10 cellular contexts compared by ENCODE assay signal in the genomic region with DNA sequence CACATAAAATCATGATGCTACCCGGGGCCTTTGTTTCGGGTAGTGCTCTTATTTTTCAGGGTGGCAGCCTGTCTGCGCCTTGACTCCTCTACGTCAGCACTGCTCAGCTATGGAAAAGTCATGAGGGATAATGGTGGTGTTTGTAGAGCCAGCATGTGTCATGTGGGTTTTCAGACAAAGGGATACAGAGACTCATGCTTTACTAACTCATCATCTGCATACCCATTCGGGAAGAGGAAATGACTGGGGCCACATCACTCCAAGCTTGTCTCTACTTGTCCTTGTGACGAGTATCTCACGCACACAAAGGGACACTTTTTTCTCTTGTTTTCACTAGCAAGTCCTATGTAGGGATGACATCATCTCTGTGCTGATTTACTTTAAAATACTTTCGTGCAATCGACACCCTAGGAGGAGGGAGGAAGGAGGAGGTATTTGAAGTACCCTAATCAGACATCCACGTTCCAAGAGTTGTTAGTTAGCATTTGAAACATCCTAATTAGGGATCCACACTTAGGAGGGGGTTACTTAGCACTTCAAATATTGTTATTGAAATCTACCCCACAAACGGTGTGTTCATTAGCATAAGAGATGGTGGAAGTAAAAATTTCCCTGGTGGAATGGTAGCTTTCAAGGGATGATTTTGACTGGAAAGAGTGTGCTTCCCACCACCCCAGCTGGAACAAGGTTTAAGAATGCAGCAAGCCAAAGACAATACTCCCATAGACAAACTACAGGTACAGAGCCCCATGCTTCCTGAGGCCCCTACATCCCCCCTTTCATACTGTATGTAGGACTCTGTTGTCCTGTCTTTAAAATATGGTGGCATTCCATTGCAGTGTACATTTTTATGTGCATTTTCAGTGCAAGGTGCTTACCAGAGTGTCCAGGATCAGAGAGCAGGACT. TPM values are rescaled to one million over a fixed set of nuclear protein-coding genes. Genes with fewer than 3 reads are reported as not detected.
DNase-seq lines count a peak whose midpoint lies in the region; ATAC-seq and TF ChIP-seq lines count a peak whose summit lies in the region.
"Had no signal": no experiment of that assay in that cellular context is flagged by ENCODE, and none has a peak within 500 bp of the region (broad histone marks: within the 10 kb centered on the region; RNA-seq: fewer than 3 reads in every experiment).

No MANE protein-coding gene starts in this region.

- H3K79me2 ChIP-seq in fibroblast of lung (ENCODE audit: control insufficient read depth, insufficient read depth, low read length) (no peaks in the 10 kb centered on the region), osteoblast (ENCODE audit: insufficient read depth, low read length) (no peaks in the 10 kb centered on the region)

- no peak for ATAC-seq in GM21360 (IDR thresholded peaks at IDR 0.05; ENCODE audit: unreplicated experiment)
- no peak for ATAC-seq in HG02623 (IDR thresholded peaks at IDR 0.05; ENCODE audit: unreplicated experiment)
- ATAC-seq: upper lobe of right lung had no signal

- H3K4me1 ChIP-seq in NT2/D1 (ENCODE audit: insufficient read depth, insufficient read length) (no peaks in the 10 kb centered on the region), fibroblast of lung (ENCODE audit: control insufficient read depth, extremely low read depth, insufficient read depth, low read length) (no peaks in the 10 kb centered on the region), osteoblast (ENCODE audit: insufficient read depth, low read length) (peaks cover 9% of the 10 kb centered on the region)
- H3K4me1 ChIP-seq: upper lobe of right lung had no signal

- H3K9ac ChIP-seq in NT2/D1 (ENCODE audit: insufficient read length, low read depth) (no peak overlapping the region), fibroblast of lung (ENCODE audit: insufficient read depth, low read length) (no peak overlapping the region)

- no peak for TF ChIP-seq CTCF in fibroblast of lung (conservative IDR thresholded peaks at IDR 0.05 in 1 of 2, IDR thresholded peaks at IDR 0.05 in 1 of 2; ENCODE audit: low read depth in 1 of 2, low read length in 2 of 2)
- no peak for TF ChIP-seq CTCF in osteoblast (IDR thresholded peaks at IDR 0.05; ENCODE audit: extremely low read depth, low read depth, low read length)

- H3K9me3 ChIP-seq in NT2/D1 (ENCODE audit: insufficient read depth, low read length): peaks cover 14% of the 10 kb centered on the region
- H3K9me3 ChIP-seq in fibroblast of lung (ENCODE audit: control insufficient read depth, insufficient read depth, low read depth, low read length): no peaks in the 10 kb centered on the region
- no peaks in the 10 kb centered on the region for H3K9me3 ChIP-seq in osteoblast (ENCODE audit: low read depth, low read length)
- H3K9me3 ChIP-seq: upper lobe of right lung had no signal

- H3K36me3 ChIP-seq in NT2/D1 (ENCODE audit: insufficient read depth, insufficient read length, low read length) (no peaks in the 10 kb centered on the region), fibroblast of lung (ENCODE audit: control insufficient read depth, insufficient read depth, low read length) (no peaks in the 10 kb centered on the region), osteoblast (ENCODE audit: insufficient read depth, low read length) (no peaks in the 10 kb centered on the region)
- H3K36me3 ChIP-seq: upper lobe of right lung had no signal

- H3K27me3 ChIP-seq in NT2/D1 (ENCODE audit: insufficient read depth, insufficient read length): peaks cover 52% of the 10 kb centered on the region
- no peaks in the 10 kb centered on the region for H3K27me3 ChIP-seq in fibroblast of lung (ENCODE audit: control insufficient read depth, insufficient read depth, low read length)
- H3K27me3 ChIP-seq in osteoblast (ENCODE audit: insufficient read depth, low read length): no peaks in the 10 kb centered on the region
- H3K27me3 ChIP-seq: upper lobe of right lung had no signal

- no peak overlapping the region for H3K4me2 ChIP-seq in fibroblast of lung (ENCODE audit: extremely low read depth, insufficient read depth, low read length)
- peak overlapping the region; percentile 50 for H3K4me2 ChIP-seq in osteoblast (ENCODE audit: insufficient read depth, low read length)

- peak; percentile 7 for DNase-seq in NCI-H1105 treated with DMSO at 0.1 percent for 48 hours (lab: John Stamatoyannopoulos, UW)
- DNase-seq in NCI-H1105 (lab: John Stamatoyannopoulos, UW): no peak
- peak; percentile 87 for DNase-seq in NT2/D1 (ENCODE audit: low read depth, low spot score)
- DNase-seq in fibroblast of lung (ENCODE audit: low read depth in 2 of 2): peak; percentile 39 to 85
- peak; percentile 89 for DNase-seq in osteoblast (ENCODE audit: insufficient read length, low spot score, missing footprints)
- DNase-seq in GDM1 (lab: John Stamatoyannopoulos, UW): no peak
- DNase-seq: NCI-H187, upper lobe of right lung had no signal

- H4K20me1 ChIP-seq in fibroblast of lung (ENCODE audit: control insufficient read depth, extremely low read depth, insufficient read depth, low read length) (no peaks in the 10 kb centered on the region), osteoblast (ENCODE audit: insufficient read depth, low read length) (no peaks in the 10 kb centered on the region)

- no peak overlapping the region for H3K4me3 ChIP-seq in NT2/D1 (ENCODE audit: insufficient read length, low read depth)
- no peak overlapping the region for H3K4me3 ChIP-seq in fibroblast of lung (replicated peaks in 1 of 4; ENCODE audit: control extremely low read depth in 1 of 4, insufficient read depth in 1 of 4, low read depth in 3 of 4, low read length in 4 of 4)
- H3K4me3 ChIP-seq in osteoblast (ENCODE audit: insufficient read depth, low read length): no peak overlapping the region
- H3K4me3 ChIP-seq: upper lobe of right lung had no signal

- peak overlapping the region; percentile 36 for H2AFZ ChIP-seq in fibroblast of lung (ENCODE audit: low read length)
- peak overlapping the region; percentile 40 for H2AFZ ChIP-seq in osteoblast (ENCODE audit: low read length)

- H3K27ac ChIP-seq in fibroblast of lung (ENCODE audit: insufficient read depth, low read length) (no peak overlapping the region), osteoblast (ENCODE audit: low read depth, low read length) (peak overlapping the region; percentile 49)
- H3K27ac ChIP-seq: upper lobe of right lung had no signal

RNA-seq across cellular contexts. Expression of a gene that starts 52.0 kb away (rescaled TPM):
- total RNA-seq in fibroblast of lung (4.3 and 5.6 TPM in 2 replicates), osteoblast (2.9 and 3.2 TPM in 2 replicates)
- 1.6 and 2.2 TPM in 2 replicates for polyA plus RNA-seq in fibroblast of lung
- 1.4 and 2.2 TPM in 2 replicates for polyA plus RNA-seq in fibroblast of lung (2012)
- 0.07 and 0.20 TPM in 2 replicates for polyA minus RNA-seq in fibroblast of lung (ENCODE audit: low replicate concordance)

RNA-seq across cellular contexts. Expression of a gene that starts 52.4 kb away (rescaled TPM):
- total RNA-seq in fibroblast of lung (under 0.01 and 0.17 TPM in 2 replicates), osteoblast (0.59 TPM in 1 of 2 replicates, not detected in the other)
- 0.06 TPM in 1 of 2 replicates, not detected in the other for polyA plus RNA-seq in fibroblast of lung
- 0.08 TPM in 1 of 2 replicates, not detected in the other for polyA plus RNA-seq in fibroblast of lung (2012)
- not detected in 2 replicates for polyA minus RNA-seq in fibroblast of lung (ENCODE audit: low replicate concordance)

Comparison
In these comparisons a context has a peak if more than half of its experiments do, and no peak if none do; other contexts are left out.
1. DNase-seq: peak in NCI-H1105 treated with DMSO at 0.1 percent for 48 hours (single experiment), NT2/D1 (single experiment), fibroblast of lung (2 of 2) and osteoblast (single experiment); none in NCI-H1105 (single experiment) and GDM1 (single experiment).